In the genomic region with DNA sequence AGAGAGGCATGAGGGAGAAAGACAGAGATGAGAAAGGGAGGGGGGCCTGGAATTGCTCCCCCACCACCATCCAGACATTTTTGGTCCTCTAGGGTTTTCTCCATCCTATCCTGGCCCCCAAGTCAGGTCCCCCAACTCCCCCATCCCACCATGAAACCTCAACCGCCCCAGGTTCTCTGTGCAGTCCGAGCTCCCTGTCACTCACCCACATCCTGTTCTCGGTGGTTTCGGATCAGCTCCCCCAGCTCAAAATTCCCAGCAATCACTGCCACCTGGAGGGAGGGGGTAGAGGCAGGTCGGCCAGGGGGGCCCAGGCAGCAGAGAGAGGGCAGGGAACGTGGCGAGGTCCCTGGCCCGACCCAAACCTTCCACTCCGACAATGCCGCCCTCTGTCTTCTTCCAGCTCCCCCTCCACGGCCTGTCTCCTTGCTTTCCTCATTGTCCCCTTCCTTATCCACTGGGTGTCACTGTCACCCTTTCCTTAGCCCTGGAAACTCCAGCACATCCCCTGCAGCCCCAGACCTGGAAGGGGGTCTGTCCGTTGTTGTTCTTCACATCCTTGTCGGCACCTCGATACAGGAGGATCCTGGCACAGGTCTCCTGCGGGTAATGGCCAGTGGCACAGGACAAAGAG, we compare ENCODE assay signal across 13 cellular contexts. TPM values are rescaled to one million over a fixed set of nuclear protein-coding genes. Genes with fewer than 3 reads are reported as not detected.
DNase-seq lines count a peak whose midpoint lies in the region; ATAC-seq, FAIRE-seq and TF ChIP-seq lines count a peak whose summit lies in the region.
"Had no signal": no experiment of that assay in that cellular context is flagged by ENCODE, and none has a peak within 500 bp of the region (broad histone marks: within the 10 kb centered on the region; RNA-seq: fewer than 3 reads in every experiment).

No MANE protein-coding gene starts in this region.

- TF ChIP-seq RAD21 in Ishikawa (IDR thresholded peaks at IDR 0.05; ENCODE audit: low read depth) (peak; percentile 45), HepG2 (CRISPR knock-in tag; IDR thresholded peaks at IDR 0.05) (no peak)

- intact Hi-C loops in HepG2 (cut with micrococcal nuclease; ENCODE audit: unreplicated experiment), result no loop called here

- no peak overlapping the region for H3K9ac ChIP-seq in HepG2 (ENCODE audit: insufficient read depth, low read depth, low read length)

- no peaks in the 10 kb centered on the region for H3K36me3 ChIP-seq in HepG2 (replicated peaks in 1 of 2; ENCODE audit: control insufficient read depth in 1 of 2, insufficient read depth in 2 of 2, low read length in 2 of 2)
- H3K36me3 ChIP-seq: lower lobe of right lung, right atrium auricular region had no signal

- no peaks in the 10 kb centered on the region for H3K79me2 ChIP-seq in HepG2 (ENCODE audit: insufficient read depth, low read length)

- ATAC-seq in HepG2, result peak; percentile 58
- ATAC-seq in GM19467 (IDR thresholded peaks at IDR 0.05; ENCODE audit: unreplicated experiment), result no peak
- no peak for ATAC-seq in GM21529 (IDR thresholded peaks at IDR 0.05; ENCODE audit: unreplicated experiment)
- no peak for ATAC-seq in GM18858 (IDR thresholded peaks at IDR 0.05; ENCODE audit: unreplicated experiment)
- ATAC-seq: lower lobe of right lung had no signal

- H3K27me3 ChIP-seq in HepG2 (ENCODE audit: control insufficient read depth in 1 of 2, insufficient read depth in 2 of 2, low read length in 2 of 2), result peaks cover 6 to 38% of the 10 kb centered on the region in 2 experiments; a peak in 3 of 5 replicates
- H3K27me3 ChIP-seq: right atrium auricular region had no signal

- H3K4me2 ChIP-seq in HepG2 (ENCODE audit: low read depth, low read length), result no peak overlapping the region

- in situ Hi-C loops in HepG2 (cut with HindIII; ENCODE audit: extremely low pct_ligation_motif_present, low pct_unique_long_range_greater_than_20kb), result no loop called here

- BruUV-seq in HepG2 (replicated peaks; lab: Mats Ljungman, UMichigan), result no TSS peak

- H4K20me1 ChIP-seq in HepG2 (ENCODE audit: insufficient read depth, low read length), result 0 out of 2 replicates have a peak, but pooled peaks cover 3% of the 10 kb centered on the region

- peak; percentile 51 for DNase-seq in DMS79 treated with DMSO at 0.1 percent for 48 hours (lab: John Stamatoyannopoulos, UW)
- DNase-seq in UCSD-AML1 (lab: John Stamatoyannopoulos, UW; ENCODE audit: unreplicated experiment), result peak; percentile 26
- peak; percentile 10 for DNase-seq in HepG2 (ENCODE audit: low spot score)
- DNase-seq: aorta, lower lobe of right lung, NCI-H2227 treated with DMSO at 0.1 percent for 48 hours had no signal

- peak; percentile 60 for TF ChIP-seq CTCF in HepG2 (CRISPR knock-in tag; IDR thresholded peaks at IDR 0.05)

- WGBS in HepG2 (ENCODE audit: low lambda C conversion rate), result 4% methylated on average over 15 of the region's 15 CpGs

- CTCF ChIA-PET in HepG2 (lab: Yijun Ruan, JAX; ENCODE audit: low intra/inter-chr PET ratio, low total read pairs), result interaction anchor here (0.8 kb wide), 1 partner anchor 79 kb away, joined by 4 read pairs; no protein-coding TSS in a partner anchor

- FAIRE-seq in HepG2 (lab: Jason Lieb, UNC), result no peak

- no peak for TF ChIP-seq POLR2A in HepG2 (IDR thresholded peaks at IDR 0.05; ENCODE audit: insufficient read depth in 1 of 2, low read depth in 2 of 2, low read length in 2 of 2)

- no peak overlapping the region for H3K27ac ChIP-seq in HepG2 (ENCODE audit: extremely low read length, insufficient read depth, low read length)
- H3K27ac ChIP-seq: HL-60, lower lobe of right lung, right atrium auricular region had no signal

- H3K4me3 ChIP-seq in HepG2 (replicated peaks in 1 of 3; ENCODE audit: insufficient read depth in 1 of 3, low read depth in 2 of 3, low read length in 3 of 3), result no peak overlapping the region
- H3K4me3 ChIP-seq: lower lobe of right lung, right atrium auricular region had no signal

- H2AFZ ChIP-seq in HepG2 (ENCODE audit: low read length), result no peak overlapping the region

- H3K4me1 ChIP-seq in HepG2 (ENCODE audit: insufficient read depth, low read length), result no peaks in the 10 kb centered on the region
- H3K4me1 ChIP-seq: lower lobe of right lung, right atrium auricular region had no signal

- TF ChIP-seq EP300 in Ishikawa (IDR thresholded peaks at IDR 0.05; ENCODE audit: borderline replicate concordance) (no peak), HepG2 (IDR thresholded peaks at IDR 0.05; ENCODE audit: low read depth in 2 of 2, low read length in 2 of 2) (no peak), HepG2 (CRISPR knock-in tag; IDR thresholded peaks at IDR 0.05; ENCODE audit: borderline replicate concordance) (no peak)

- POLR2A ChIA-PET in HepG2 (lab: Yijun Ruan, JAX), result no interaction called here

- H3K9me3 ChIP-seq in HepG2 (ENCODE audit: low read length), result no peaks in the 10 kb centered on the region
- H3K9me3 ChIP-seq: lower lobe of right lung, right atrium auricular region had no signal

RNA-seq across cellular contexts. Expression of a gene that starts 15.6 kb away (rescaled TPM):
- not detected in 2 replicates for total RNA-seq in HepG2 (2016; rRNA removed; fragmentation: Illumina TruSeq; extraction: Trizol)
- not detected in 2 replicates for total RNA-seq in HepG2 (2016; cell fraction: cytosol; rRNA removed; fragmentation: Illumina TruSeq; extraction: Trizol; ENCODE audit: low read depth)
- not detected in 2 replicates for total RNA-seq in HepG2 (2016; cell fraction: insoluble cytoplasmic fraction; rRNA removed; fragmentation: Illumina TruSeq; extraction: Trizol)
- total RNA-seq in HepG2 (2016; cell fraction: membrane; rRNA removed; fragmentation: Illumina TruSeq; extraction: Trizol), result not detected in 2 replicates
- not detected in 2 replicates for total RNA-seq in HepG2 (2016; cell fraction: nucleus; rRNA removed; fragmentation: Illumina TruSeq; extraction: Trizol)
- not detected in 2 replicates for polyA plus RNA-seq in HepG2 (2011; rRNA removed)
- polyA plus RNA-seq in HepG2 (2011; cell fraction: cytosol; rRNA removed), result not detected in 2 replicates
- not detected in 2 replicates for polyA plus RNA-seq in HepG2 (2011; cell fraction: nucleus; rRNA removed)
- polyA plus RNA-seq in HepG2 (2012), result not detected in 2 replicates
- not detected in 2 replicates for polyA plus RNA-seq in HepG2 (2016; cell fraction: cytosol; fragmentation: Illumina TruSeq; extraction: Trizol; ENCODE audit: low read depth)
- not detected in 2 replicates for polyA plus RNA-seq in HepG2 (2016; cell fraction: insoluble cytoplasmic fraction; fragmentation: Illumina TruSeq; extraction: Trizol; ENCODE audit: low read depth)
- not detected in 2 replicates for polyA plus RNA-seq in HepG2 (2016; cell fraction: membrane; fragmentation: Illumina TruSeq; extraction: Trizol; ENCODE audit: low read depth)
- not detected in 2 replicates for polyA plus RNA-seq in HepG2 (2016; cell fraction: nucleus; fragmentation: Illumina TruSeq; extraction: Trizol; ENCODE audit: insufficient read depth, low read depth)
- polyA minus RNA-seq in HepG2 (2011; rRNA and poly(A)+ RNA removed; ENCODE audit: low replicate concordance), result not detected in 2 replicates
- not detected in 2 replicates for polyA minus RNA-seq in HepG2 (2011; cell fraction: cytosol; rRNA and poly(A)+ RNA removed)
- polyA minus RNA-seq in HepG2 (2011; cell fraction: nucleus; rRNA and poly(A)+ RNA removed), result not detected in 2 replicates

RNA-seq across cellular contexts. Expression of a gene that starts 19.1 kb away (rescaled TPM):
- not detected in 2 replicates for total RNA-seq in HepG2 (2016; rRNA removed; fragmentation: Illumina TruSeq; extraction: Trizol)
- not detected in 2 replicates for total RNA-seq in HepG2 (2016; cell fraction: cytosol; rRNA removed; fragmentation: Illumina TruSeq; extraction: Trizol; ENCODE audit: low read depth)
- total RNA-seq in HepG2 (2016; cell fraction: insoluble cytoplasmic fraction; rRNA removed; fragmentation: Illumina TruSeq; extraction: Trizol), result not detected in 2 replicates
- total RNA-seq in HepG2 (2016; cell fraction: membrane; rRNA removed; fragmentation: Illumina TruSeq; extraction: Trizol), result not detected in 2 replicates
- total RNA-seq in HepG2 (2016; cell fraction: nucleus; rRNA removed; fragmentation: Illumina TruSeq; extraction: Trizol), result not detected in 2 replicates
- not detected in 2 replicates for polyA plus RNA-seq in HepG2 (2011; rRNA removed)
- not detected in 2 replicates for polyA plus RNA-seq in HepG2 (2011; cell fraction: cytosol; rRNA removed)
- polyA plus RNA-seq in HepG2 (2011; cell fraction: nucleus; rRNA removed), result not detected in 2 replicates
- polyA plus RNA-seq in HepG2 (2012), result not detected in 2 replicates
- polyA plus RNA-seq in HepG2 (2016; cell fraction: cytosol; fragmentation: Illumina TruSeq; extraction: Trizol; ENCODE audit: low read depth), result not detected in 2 replicates
- not detected in 2 replicates for polyA plus RNA-seq in HepG2 (2016; cell fraction: insoluble cytoplasmic fraction; fragmentation: Illumina TruSeq; extraction: Trizol; ENCODE audit: low read depth)
- polyA plus RNA-seq in HepG2 (2016; cell fraction: membrane; fragmentation: Illumina TruSeq; extraction: Trizol; ENCODE audit: low read depth), result not detected in 2 replicates
- polyA plus RNA-seq in HepG2 (2016; cell fraction: nucleus; fragmentation: Illumina TruSeq; extraction: Trizol; ENCODE audit: insufficient read depth, low read depth), result not detected in 2 replicates
- polyA minus RNA-seq in HepG2 (2011; rRNA and poly(A)+ RNA removed; ENCODE audit: low replicate concordance), result not detected in 2 replicates
- polyA minus RNA-seq in HepG2 (2011; cell fraction: cytosol; rRNA and poly(A)+ RNA removed), result not detected in 2 replicates
- not detected in 2 replicates for polyA minus RNA-seq in HepG2 (2011; cell fraction: nucleus; rRNA and poly(A)+ RNA removed)

RNA-seq across cellular contexts. Expression of a gene that starts 54.8 kb away (rescaled TPM):
- total RNA-seq in HepG2 (2016; rRNA removed; fragmentation: Illumina TruSeq; extraction: Trizol), result not detected in 2 replicates
- not detected in 2 replicates for total RNA-seq in HepG2 (2016; cell fraction: cytosol; rRNA removed; fragmentation: Illumina TruSeq; extraction: Trizol; ENCODE audit: low read depth)
- not detected in 2 replicates for total RNA-seq in HepG2 (2016; cell fraction: insoluble cytoplasmic fraction; rRNA removed; fragmentation: Illumina TruSeq; extraction: Trizol)
- total RNA-seq in HepG2 (2016; cell fraction: membrane; rRNA removed; fragmentation: Illumina TruSeq; extraction: Trizol), result not detected in 2 replicates
- total RNA-seq in HepG2 (2016; cell fraction: nucleus; rRNA removed; fragmentation: Illumina TruSeq; extraction: Trizol), result not detected in 2 replicates
- polyA plus RNA-seq in HepG2 (2011; rRNA removed), result not detected in 2 replicates
- polyA plus RNA-seq in HepG2 (2011; cell fraction: cytosol; rRNA removed), result not detected in 2 replicates
- not detected in 2 replicates for polyA plus RNA-seq in HepG2 (2011; cell fraction: nucleus; rRNA removed)
- not detected in 2 replicates for polyA plus RNA-seq in HepG2 (2012)
- not detected in 2 replicates for polyA plus RNA-seq in HepG2 (2016; cell fraction: cytosol; fragmentation: Illumina TruSeq; extraction: Trizol; ENCODE audit: low read depth)
- polyA plus RNA-seq in HepG2 (2016; cell fraction: insoluble cytoplasmic fraction; fragmentation: Illumina TruSeq; extraction: Trizol; ENCODE audit: low read depth), result not detected in 2 replicates
- polyA plus RNA-seq in HepG2 (2016; cell fraction: membrane; fragmentation: Illumina TruSeq; extraction: Trizol; ENCODE audit: low read depth), result not detected in 2 replicates
- not detected in 2 replicates for polyA plus RNA-seq in HepG2 (2016; cell fraction: nucleus; fragmentation: Illumina TruSeq; extraction: Trizol; ENCODE audit: insufficient read depth, low read depth)
- polyA minus RNA-seq in HepG2 (2011; rRNA and poly(A)+ RNA removed; ENCODE audit: low replicate concordance), result not detected in 2 replicates
- not detected in 2 replicates for polyA minus RNA-seq in HepG2 (2011; cell fraction: cytosol; rRNA and poly(A)+ RNA removed)
- polyA minus RNA-seq in HepG2 (2011; cell fraction: nucleus; rRNA and poly(A)+ RNA removed), result not detected in 2 replicates
- total RNA-seq: aorta, urinary bladder had no signal
- polyA plus RNA-seq: aorta had no signal
